Comparison of ENCODE assay signal across 7 cellular contexts in the genomic region with DNA sequence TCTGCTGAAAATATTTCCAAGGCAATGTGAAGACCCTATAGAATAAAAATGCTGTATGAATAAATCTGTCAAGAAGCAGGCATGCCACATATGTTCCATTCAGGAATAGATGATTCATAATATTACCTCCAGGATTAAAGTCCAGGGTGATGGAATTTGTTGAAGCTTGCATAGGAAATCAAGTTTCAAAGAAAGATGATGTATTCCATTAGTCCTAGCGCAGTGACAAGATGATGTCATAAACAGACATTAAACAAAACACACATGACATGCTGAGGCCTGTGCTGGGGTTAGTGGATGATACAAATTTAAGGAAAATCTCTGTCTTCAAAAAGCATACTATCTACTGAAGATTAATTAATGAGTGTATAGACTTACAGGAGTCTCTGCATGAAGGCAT.
"Had no signal": no experiment of that assay in that cellular context is flagged by ENCODE, and none has a peak within 500 bp of the region (broad histone marks: within the 10 kb centered on the region; RNA-seq: fewer than 3 reads in every experiment).

No MANE protein-coding gene starts in this region.

- H3K27ac Mint-ChIP-seq: IgD-negative memory B cell had no signal

- H3K36me3 Mint-ChIP-seq: IgD-negative memory B cell had no signal

- H3K27me3 Mint-ChIP-seq: IgD-negative memory B cell had no signal

- FAIRE-seq: HTR-8/SVneo, K562 had no signal

- H3K4me3 Mint-ChIP-seq: IgD-negative memory B cell had no signal

- H3K4me3 ChIP-seq: K562 had no signal

- H3K4me1 Mint-ChIP-seq: IgD-negative memory B cell had no signal

- H3K27ac ChIP-seq: HL-60 had no signal

- DNase-seq: IMR-90, KBM-7, KG1 had no signal

- ATAC-seq: K562 had no signal
